Comparison of ENCODE assay signal across 8 cellular contexts in genomic region chr16:4313563-4314531, GRCh38. TPM values are rescaled to one million over a fixed set of nuclear protein-coding genes. Genes with fewer than 3 reads are reported as not detected.
DNase-seq lines count a peak whose midpoint lies in the region; ATAC-seq and TF ChIP-seq lines count a peak whose summit lies in the region.

No MANE protein-coding gene starts in this region.

- no peaks in the 10 kb centered on the region for H3K27me3 Mint-ChIP-seq in chondrocyte (ENCODE audit: low read depth)
- peaks cover 12 to 18% (median 13%) of the 10 kb centered on the region in 5 donors for H3K27me3 Mint-ChIP-seq in naive thymus-derived CD4-positive, alpha-beta T cell

- H3K36me3 ChIP-seq in cardiac muscle cell: no peaks in the 10 kb centered on the region
- H3K36me3 ChIP-seq in naive thymus-derived CD4-positive, alpha-beta T cell (ENCODE audit: control insufficient read depth in 2 of 3, insufficient read depth in 3 of 3, low read length in 3 of 3): no peaks in the 10 kb centered on the region

- H3K9me3 Mint-ChIP-seq in chondrocyte (ENCODE audit: low read depth): no peaks in the 10 kb centered on the region
- H3K9me3 Mint-ChIP-seq in naive thymus-derived CD4-positive, alpha-beta T cell: no peaks in the 10 kb centered on the region

- H3K4me3 Mint-ChIP-seq in chondrocyte (ENCODE audit: unreplicated experiment): no peak overlapping the region
- H3K4me3 Mint-ChIP-seq in naive thymus-derived CD4-positive, alpha-beta T cell: peak overlapping the region; percentile 72 to 96 (median 86)

- CTCF ChIA-PET in naive thymus-derived CD4-positive, alpha-beta T cell (lab: Charles Lee): interaction anchor here (1.5 kb wide), 1 partner anchor 29 kb away, joined by 5 read pairs; no protein-coding TSS in a partner anchor

- ATAC-seq in Right ventricle myocardium superior (ENCODE audit: poor library complexity): no peak
- ATAC-seq in naive thymus-derived CD4-positive, alpha-beta T cell: no peak

- H3K4me1 Mint-ChIP-seq in chondrocyte (ENCODE audit: low read depth): peaks cover 32% of the 10 kb centered on the region
- H3K4me1 Mint-ChIP-seq in naive thymus-derived CD4-positive, alpha-beta T cell: peaks cover 8 to 21% (median 11%) of the 10 kb centered on the region in 7 donors

- no peaks in the 10 kb centered on the region for H3K9me3 ChIP-seq in cardiac muscle cell (ENCODE audit: low read depth)
- H3K9me3 ChIP-seq in naive thymus-derived CD4-positive, alpha-beta T cell (ENCODE audit: control insufficient read depth in 2 of 3, low read length in 3 of 3): no peaks in the 10 kb centered on the region

- peaks cover 21% of the 10 kb centered on the region for H3K4me1 ChIP-seq in cardiac muscle cell (ENCODE audit: low read depth)
- peaks cover 0 to 3% of the 10 kb centered on the region in 2 donors for H3K4me1 ChIP-seq in naive thymus-derived CD4-positive, alpha-beta T cell (ENCODE audit: control insufficient read depth in 2 of 2, insufficient read depth in 2 of 2, low read length in 2 of 2)

- H3K27ac Mint-ChIP-seq in chondrocyte (ENCODE audit: unreplicated experiment): no peak overlapping the region
- H3K27ac Mint-ChIP-seq in naive thymus-derived CD4-positive, alpha-beta T cell: peak overlapping the region in 3 of 9 donors; percentile 35 to 47 (median 38)

- DNase-seq in cardiac muscle cell (ENCODE audit: low read depth in 1 of 2, low spot score in 1 of 2) (peak; percentile 61 to 66), Right ventricle myocardium superior (no peak), NCI-H146 (lab: John Stamatoyannopoulos, UW) (peak; percentile 71), chondrocyte (ENCODE audit: low spot score) (no peak), NCI-H2196 (lab: John Stamatoyannopoulos, UW; ENCODE audit: unreplicated experiment) (no peak), NCI-H2196 treated with DMSO at 0.1 percent for 48 hours (lab: John Stamatoyannopoulos, UW; ENCODE audit: unreplicated experiment) (no peak), NCI-H345 (lab: John Stamatoyannopoulos, UW) (no peak)
- DNase-seq in naive thymus-derived CD4-positive, alpha-beta T cell: peak in 1 of 9 donors; percentile 29

- POLR2A ChIA-PET in naive thymus-derived CD4-positive, alpha-beta T cell (lab: Charles Lee): interaction anchor here (1.4 kb wide), 1 partner anchor 42 kb away, joined by 6 read pairs; no protein-coding TSS in a partner anchor

- no peak overlapping the region for H3K27ac ChIP-seq in cardiac muscle cell
- no peak overlapping the region for H3K27ac ChIP-seq in naive thymus-derived CD4-positive, alpha-beta T cell (ENCODE audit: low read depth, low read length)

- no peak overlapping the region for H3K4me3 ChIP-seq in cardiac muscle cell
- no peak overlapping the region for H3K4me3 ChIP-seq in naive thymus-derived CD4-positive, alpha-beta T cell (ENCODE audit: low read length)

- TF ChIP-seq CTCF in cardiac muscle cell (IDR thresholded peaks at IDR 0.05; ENCODE audit: low read depth, low read length): peak; percentile 80
- TF ChIP-seq CTCF in chondrocyte (IDR thresholded peaks at IDR 0.05): peak; percentile 84

- H3K36me3 Mint-ChIP-seq in chondrocyte (ENCODE audit: low read depth): no peaks in the 10 kb centered on the region
- peaks cover 0 to 3% (median 0%) of the 10 kb centered on the region in 5 donors for H3K36me3 Mint-ChIP-seq in naive thymus-derived CD4-positive, alpha-beta T cell

- H3K27me3 ChIP-seq in cardiac muscle cell: no peaks in the 10 kb centered on the region
- peaks cover 0 to 8% of the 10 kb centered on the region in 2 donors for H3K27me3 ChIP-seq in naive thymus-derived CD4-positive, alpha-beta T cell (ENCODE audit: control insufficient read depth in 2 of 2, insufficient read depth in 2 of 2, low read length in 2 of 2)

- intact Hi-C loops in Right ventricle myocardium superior (cut with DNase I): no loop called here
- intact Hi-C loops in naive thymus-derived CD4-positive, alpha-beta T cell (cut with micrococcal nuclease): loop anchor here in 1 of 2 donors (10.0 kb wide), 1 partner anchor 129 kb away; no protein-coding TSS in a partner anchor

RNA-seq across cellular contexts. Expression of gene GLIS2, which starts 2.0 kb away (rescaled TPM):
- total RNA-seq in cardiac muscle cell (10.4 and 14.5 TPM in 2 replicates), Right ventricle myocardium superior (14.6 TPM), chondrocyte (58.7 to 62.8 TPM (median 61.2 TPM) in 3 replicates)
- 10.3 and 15.4 TPM in 2 replicates for polyA plus RNA-seq in cardiac muscle cell
- total RNA-seq in naive thymus-derived CD4-positive, alpha-beta T cell: under 1 TPM in 1 of 5 experiments, not detected in 4; 0.53 TPM
- not detected for polyA plus RNA-seq in naive thymus-derived CD4-positive, alpha-beta T cell

RNA-seq across cellular contexts. Expression of gene PAM16, which starts 37.3 kb away (rescaled TPM):
- total RNA-seq in cardiac muscle cell (65.1 and 72.5 TPM in 2 replicates), Right ventricle myocardium superior (74.0 TPM), chondrocyte (21.6 to 24.4 TPM (median 22.4 TPM) in 3 replicates)
- polyA plus RNA-seq in cardiac muscle cell: 71.8 and 82.8 TPM in 2 replicates
- total RNA-seq in naive thymus-derived CD4-positive, alpha-beta T cell: 10 to 100 TPM; 34.1 to 46.2 (median 45.0) TPM
- 10 to 100 TPM; 34.6 to 45.8 TPM for polyA plus RNA-seq in naive thymus-derived CD4-positive, alpha-beta T cell

RNA-seq across cellular contexts. Expression of gene TFAP4, which starts 41.0 kb away (rescaled TPM):
- total RNA-seq in cardiac muscle cell (11.7 and 20.5 TPM in 2 replicates), Right ventricle myocardium superior (4.0 TPM), chondrocyte (2.5 to 4.0 TPM (median 2.5 TPM) in 3 replicates)
- 3.4 and 6.7 TPM in 2 replicates for polyA plus RNA-seq in cardiac muscle cell
- total RNA-seq in naive thymus-derived CD4-positive, alpha-beta T cell: 10 to 100 TPM; 14.9 to 35.8 (median 25.3) TPM
- polyA plus RNA-seq in naive thymus-derived CD4-positive, alpha-beta T cell: 1 to 10 TPM; 1.3 to 2.1 TPM

RNA-seq across cellular contexts. Expression of gene VASN, which starts 57.8 kb away (rescaled TPM):
- 23.3 and 33.3 TPM in 2 replicates for total RNA-seq in cardiac muscle cell
- polyA plus RNA-seq in cardiac muscle cell: 18.9 and 30.5 TPM in 2 replicates
- total RNA-seq in Right ventricle myocardium superior: 5.7 TPM
- 79.7 to 82.0 TPM (median 81.8 TPM) in 3 replicates for total RNA-seq in chondrocyte
- total RNA-seq in naive thymus-derived CD4-positive, alpha-beta T cell: 1 to 10 TPM in 1 of 5 experiments, under 1 TPM in 3, not detected in 1; 0.24 to 1.3 (median 0.45) TPM
- under 1 TPM; 0.13 to 0.18 TPM for polyA plus RNA-seq in naive thymus-derived CD4-positive, alpha-beta T cell

Comparison
In these comparisons a context has a peak if more than half of its experiments do, and no peak if none do; other contexts are left out.
1. DNase-seq: peak in cardiac muscle cell (2 of 2) and NCI-H146 (single experiment); none in Right ventricle myocardium superior (single experiment), chondrocyte (single experiment), NCI-H2196 (single experiment), NCI-H2196 treated with DMSO at 0.1 percent for 48 hours (single experiment) and NCI-H345 (single experiment).